ENCODE assay signal across 12 cellular contexts in genomic region chr22:50282361-50283144, GRCh38. TPM values are rescaled to one million over a fixed set of nuclear protein-coding genes. Genes with fewer than 3 reads are reported as not detected.
DNase-seq lines count a peak whose midpoint lies in the region; ATAC-seq and TF ChIP-seq lines count a peak whose summit lies in the region.
"Had no signal": no experiment of that assay in that cellular context is flagged by ENCODE, and none has a peak within 500 bp of the region (broad histone marks: within the 10 kb centered on the region; RNA-seq: fewer than 3 reads in every experiment).

No MANE protein-coding gene starts in this region.

- H3K27ac ChIP-seq in HCT116 (ENCODE audit: low read depth, low read length) (peak overlapping the region; percentile 96), hepatocyte (peak overlapping the region; percentile 92)

- H3K27me3 Mint-ChIP-seq in stimulated activated naive B cell treated with anti-CD40 and anti-IgM and Interleukin-4, amounts not matched to agents 10 μg/mL and 1 μg/mL and 100 μg/mL, for 72 hours = no peaks in the 10 kb centered on the region

- ATAC-seq in HCT116 = peak; percentile 86
- ATAC-seq in stimulated activated naive B cell treated with anti-CD40 and anti-IgM and Interleukin-4, amounts not matched to agents 10 μg/mL and 1 μg/mL and 100 μg/mL, for 72 hours (replicated peaks) = no peak
- ATAC-seq in GM18868 (IDR thresholded peaks at IDR 0.05; ENCODE audit: unreplicated experiment) = no peak
- no peak for ATAC-seq in GM21381 (IDR thresholded peaks at IDR 0.05; ENCODE audit: unreplicated experiment)
- no peak for ATAC-seq in GM18873 (IDR thresholded peaks at IDR 0.05; ENCODE audit: low FRiP score, unreplicated experiment)

- peak overlapping the region; percentile 26 to 53 for H3K4me3 ChIP-seq in HCT116 (replicated peaks in 1 of 2; ENCODE audit: low read depth in 1 of 2, low read length in 2 of 2)
- no peak overlapping the region for H3K4me3 ChIP-seq in hepatocyte

- H3K27ac Mint-ChIP-seq in stimulated activated naive B cell treated with anti-CD40 and anti-IgM and Interleukin-4, amounts not matched to agents 10 μg/mL and 1 μg/mL and 100 μg/mL, for 72 hours = peak overlapping the region; percentile 31
- H3K27ac Mint-ChIP-seq: nephron had no signal

- no peaks in the 10 kb centered on the region for H3K9me3 Mint-ChIP-seq in stimulated activated naive B cell treated with anti-CD40 and anti-IgM and Interleukin-4, amounts not matched to agents 10 μg/mL and 1 μg/mL and 100 μg/mL, for 72 hours
- H3K9me3 Mint-ChIP-seq: nephron had no signal

- H3K36me3 ChIP-seq in HCT116 (ENCODE audit: control insufficient read depth in 1 of 2, insufficient read depth in 2 of 2, low read length in 2 of 2) (peaks cover 26 to 63% of the 10 kb centered on the region in 2 experiments), hepatocyte (replicated peaks; ENCODE audit: insufficient read depth, low read depth) (no peaks in the 10 kb centered on the region)

- H3K79me2 ChIP-seq in HCT116 (ENCODE audit: insufficient read depth, low read length) (peaks cover 22% of the 10 kb centered on the region; the same call in 1 of the 2 replicates), hepatocyte (peaks cover 7% of the 10 kb centered on the region)

- peaks cover 3 to 21% of the 10 kb centered on the region in 2 donors for H3K36me3 Mint-ChIP-seq in stimulated activated naive B cell treated with anti-CD40 and anti-IgM and Interleukin-4, amounts not matched to agents 10 μg/mL and 1 μg/mL and 100 μg/mL, for 72 hours

- POLR2A ChIA-PET in HCT116 (lab: Charles Lee) = interaction anchor here (1.1 to 1.7 kb wide), 3 partner anchors 10 to 21 kb away, joined by 3 to 6 read pairs (median 3); no protein-coding TSS in a partner anchor

- CTCF ChIA-PET in HCT116 (lab: Charles Lee) = no interaction called here

- H4K20me1 ChIP-seq in HCT116 (ENCODE audit: insufficient read depth) = no peaks in the 10 kb centered on the region
- H4K20me1 ChIP-seq in hepatocyte (ENCODE audit: insufficient read depth, poor library complexity, severe bottlenecking) = no peaks in the 10 kb centered on the region

- RAD21 ChIA-PET in HCT116 (lab: Charles Lee; ENCODE audit: low non-redundant PET in 1 of 2, low total read pairs in 2 of 2, uncharacterized antibody in 2 of 2, unreplicated experiment in 2 of 2) = no interaction called here

- TF ChIP-seq RAD21 in HCT116 (IDR thresholded peaks at IDR 0.05; ENCODE audit: low read depth) = no peak

- WGBS in hepatocyte (ENCODE audit: low lambda C conversion rate, missing lambda C conversion rate) = 82% methylated on average over 35 of the region's 44 CpGs

- H3K9ac ChIP-seq in HCT116 (ENCODE audit: low read length) = peak overlapping the region; percentile 62

- H3K4me1 ChIP-seq in HCT116 (ENCODE audit: control insufficient read depth in 1 of 2, insufficient read depth in 2 of 2, low read length in 2 of 2) = peaks cover 20 to 28% of the 10 kb centered on the region in 2 experiments
- H3K4me1 ChIP-seq in hepatocyte (ENCODE audit: insufficient read depth) = peaks cover 12% of the 10 kb centered on the region

- no peaks in the 10 kb centered on the region for H3K27me3 ChIP-seq in HCT116 (ENCODE audit: insufficient read depth, low read length)
- H3K27me3 ChIP-seq in hepatocyte = no peaks in the 10 kb centered on the region

- TF ChIP-seq CTCF in HCT116 (IDR thresholded peaks at IDR 0.05 in 2 of 3, conservative IDR thresholded peaks at IDR 0.05 in 1 of 3; ENCODE audit: borderline replicate concordance in 1 of 3, insufficient read depth in 1 of 3, low read depth in 2 of 3, low read length in 2 of 3) (no peak), hepatocyte (IDR thresholded peaks at IDR 0.05; ENCODE audit: poor library complexity) (no peak)

- H3K4me1 Mint-ChIP-seq in stimulated activated naive B cell treated with anti-CD40 and anti-IgM and Interleukin-4, amounts not matched to agents 10 μg/mL and 1 μg/mL and 100 μg/mL, for 72 hours = no peaks in the 10 kb centered on the region
- H3K4me1 Mint-ChIP-seq: nephron had no signal

- no peaks in the 10 kb centered on the region for H3K9me2 ChIP-seq in HCT116 (ENCODE audit: insufficient read depth)
- no peaks in the 10 kb centered on the region for H3K9me2 ChIP-seq in hepatocyte (replicated peaks; ENCODE audit: insufficient read depth)

- intact Hi-C loops in HCT116 (cut with micrococcal nuclease) = no loop called here

- H3K9me3 ChIP-seq in HCT116 (ENCODE audit: control insufficient read depth in 1 of 2, insufficient read depth in 1 of 2, low read depth in 1 of 2, low read length in 2 of 2) (no peaks in the 10 kb centered on the region), hepatocyte (ENCODE audit: low read depth) (no peaks in the 10 kb centered on the region)

- TF ChIP-seq POLR2A in HCT116 (IDR thresholded peaks at IDR 0.05; ENCODE audit: borderline replicate concordance, extremely low read depth, insufficient read depth, insufficient read length) = no peak

- no peak overlapping the region for H3K4me3 Mint-ChIP-seq in stimulated activated naive B cell treated with anti-CD40 and anti-IgM and Interleukin-4, amounts not matched to agents 10 μg/mL and 1 μg/mL and 100 μg/mL, for 72 hours
- H3K4me3 Mint-ChIP-seq: nephron had no signal

- DNase-seq in HCT116 (ENCODE audit: low read depth, low spot score) = peak; percentile 77
- DNase-seq in amniotic epithelial cell (ENCODE audit: low read depth) = peak; percentile 86
- peak; percentile 89 for DNase-seq in hepatocyte (ENCODE audit: low spot score)
- DNase-seq in stimulated activated naive B cell treated with anti-CD40 and anti-IgM and Interleukin-4, amounts not matched to agents 10 μg/mL and 1 μg/mL and 100 μg/mL, for 72 hours = no peak
- DNase-seq in CD1c-positive myeloid dendritic cell (ENCODE audit: extremely low spot score) = no peak
- DNase-seq: activated effector memory CD4-positive, alpha-beta T cell treated with anti-CD3 and anti-CD28 coated beads, Interleukin-2, amount 50 U/mL, for 16 hours; NCI-H2029; T-helper 2 cell had no signal

- no peak overlapping the region for H2AFZ ChIP-seq in HCT116 (ENCODE audit: low read depth, low read length, poor library complexity, severe bottlenecking)
- no peak overlapping the region for H2AFZ ChIP-seq in hepatocyte

- H3K4me2 ChIP-seq in HCT116 (ENCODE audit: low read length) = peak overlapping the region; percentile 87
- peak overlapping the region; percentile 66 for H3K4me2 ChIP-seq in hepatocyte

- no TSS peak for BruUV-seq in HCT116 (replicated peaks; lab: Mats Ljungman, UMichigan)

TF ChIP-seq in HCT116, 20 proteins besides CTCF, POLR2A, EP300 and RAD21:
- TF ChIP-seq ZFX (IDR thresholded peaks at IDR 0.05) = no peak
- peak; percentile 74 for TF ChIP-seq POLR2AphosphoS5 (IDR thresholded peaks at IDR 0.05; ENCODE audit: low read depth, low read length)
- no peak for TF ChIP-seq ZNF274 (IDR thresholded peaks at IDR 0.05; ENCODE audit: low read depth, low read length)
- TF ChIP-seq ZBTB33 (IDR thresholded peaks at IDR 0.05; ENCODE audit: extremely low read depth, insufficient replicate concordance, low read length) = peak; percentile 78
- TF ChIP-seq CBX3 (IDR thresholded peaks at IDR 0.05; ENCODE audit: low read depth) = no peak; the same call in 1 of the 2 replicates
- TF ChIP-seq EZH2phosphoT487 (IDR thresholded peaks at IDR 0.05; ENCODE audit: borderline replicate concordance) = no peak
- TF ChIP-seq SP1 (IDR thresholded peaks at IDR 0.05; ENCODE audit: low read depth) = peak; percentile 98
- TF ChIP-seq JUND (IDR thresholded peaks at IDR 0.05) = peak; percentile 94
- peak; percentile 72; the same call in 1 of the 2 replicates for TF ChIP-seq SIN3A (IDR thresholded peaks at IDR 0.05; ENCODE audit: low read depth)
- TF ChIP-seq YY1 (IDR thresholded peaks at IDR 0.05; ENCODE audit: extremely low read depth, insufficient replicate concordance, low read depth, low read length) = peak; percentile 43

RNA-seq across cellular contexts. Expression of gene MAPK11, which starts 12.4 kb away (rescaled TPM):
- total RNA-seq in HCT116 (2021; ENCODE audit: unreplicated experiment) (19.3 TPM), hepatocyte (1.4 and 2.3 TPM in 2 replicates)
- 15.7 and 17.2 TPM in 2 replicates for polyA plus RNA-seq in HCT116 (2012)
- polyA plus RNA-seq in hepatocyte = 0.62 and 1.1 TPM in 2 replicates

RNA-seq across cellular contexts. Expression of gene MAPK12, which starts 21.1 kb away (rescaled TPM):
- 86.7 TPM for total RNA-seq in HCT116 (2021; ENCODE audit: unreplicated experiment)
- polyA plus RNA-seq in HCT116 (2012) = 61.5 and 61.8 TPM in 2 replicates
- total RNA-seq in hepatocyte = 12.5 and 13.8 TPM in 2 replicates
- 33.8 and 51.4 TPM in 2 replicates for polyA plus RNA-seq in hepatocyte

RNA-seq across cellular contexts. Expression of gene PLXNB2, which starts 24.9 kb away (rescaled TPM):
- total RNA-seq in HCT116 (2021; ENCODE audit: unreplicated experiment) (236 TPM), hepatocyte (91.4 and 113 TPM in 2 replicates)
- polyA plus RNA-seq in HCT116 (2012) = 192 and 208 TPM in 2 replicates
- 147 and 158 TPM in 2 replicates for polyA plus RNA-seq in hepatocyte

RNA-seq across cellular contexts. Expression of gene HDAC10, which starts 31.5 kb away (rescaled TPM):
- total RNA-seq in HCT116 (2021; ENCODE audit: unreplicated experiment) (67.5 TPM), hepatocyte (21.5 and 23.8 TPM in 2 replicates)
- polyA plus RNA-seq in HCT116 (2012) = 45.5 and 52.0 TPM in 2 replicates
- 30.2 and 40.5 TPM in 2 replicates for polyA plus RNA-seq in hepatocyte

RNA-seq across cellular contexts. Expression of gene TUBGCP6, which starts 37.7 kb away (rescaled TPM):
- total RNA-seq in HCT116 (2021; ENCODE audit: unreplicated experiment) = 38.6 TPM
- 27.0 and 29.9 TPM in 2 replicates for polyA plus RNA-seq in HCT116 (2012)
- total RNA-seq in hepatocyte = 14.0 and 26.2 TPM in 2 replicates
- polyA plus RNA-seq in hepatocyte = 31.5 and 44.1 TPM in 2 replicates

Comparison
In these comparisons a context has a peak if more than half of its experiments do, and no peak if none do; other contexts are left out.
1. DNase-seq: peak in HCT116 (single experiment), amniotic epithelial cell (single experiment) and hepatocyte (single experiment); none in stimulated activated naive B cell treated with anti-CD40 and anti-IgM and Interleukin-4, amounts not matched to agents 10 μg/mL and 1 μg/mL and 100 μg/mL, for 72 hours (single experiment) and CD1c-positive myeloid dendritic cell (single experiment).